In the genomic region with DNA sequence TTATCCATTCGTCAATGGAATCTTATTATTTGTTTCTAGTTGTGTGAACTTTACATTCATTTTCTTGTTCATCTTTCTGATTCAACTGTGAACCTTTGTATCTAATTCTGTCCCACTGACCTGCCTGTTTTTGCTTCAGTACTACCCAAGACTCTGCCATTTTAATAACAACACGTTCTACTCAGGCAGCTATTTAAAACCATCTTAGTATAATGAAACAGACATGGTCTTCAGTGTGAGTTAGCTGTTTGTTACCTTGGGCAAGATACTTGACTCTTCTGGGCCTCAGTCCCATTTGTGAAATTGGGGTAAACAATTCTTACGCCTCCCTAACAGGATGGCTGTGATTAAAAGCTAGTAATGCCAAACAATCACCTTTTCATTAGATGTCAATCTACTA, we compare ENCODE assay signal across 8 cellular contexts. TPM values are rescaled to one million over a fixed set of nuclear protein-coding genes. Genes with fewer than 3 reads are reported as not detected.
DNase-seq lines count a peak whose midpoint lies in the region; ATAC-seq and TF ChIP-seq lines count a peak whose summit lies in the region.

No MANE protein-coding gene starts in this region.

- peaks cover 7 to 34% (median 14%) of the 10 kb centered on the region in 4 donors for H3K4me1 Mint-ChIP-seq in naive thymus-derived CD8-positive, alpha-beta T cell
- peaks cover 9 to 20% of the 10 kb centered on the region in 2 donors for H3K4me1 Mint-ChIP-seq in effector memory CD8-positive, alpha-beta T cell (ENCODE audit: low read depth in 2 of 2)

- peak overlapping the region in 2 of 10 donors; percentile 87 to 90 for H3K4me3 Mint-ChIP-seq in naive thymus-derived CD8-positive, alpha-beta T cell
- no peak overlapping the region for H3K4me3 Mint-ChIP-seq in effector memory CD8-positive, alpha-beta T cell

- H3K27me3 Mint-ChIP-seq in naive thymus-derived CD8-positive, alpha-beta T cell = no peaks in the 10 kb centered on the region
- H3K27me3 Mint-ChIP-seq in effector memory CD8-positive, alpha-beta T cell = no peaks in the 10 kb centered on the region

- peaks cover 0 to 2% (median 0%) of the 10 kb centered on the region in 3 donors for H3K36me3 Mint-ChIP-seq in naive thymus-derived CD8-positive, alpha-beta T cell
- peaks cover 4% of the 10 kb centered on the region for H3K36me3 Mint-ChIP-seq in effector memory CD8-positive, alpha-beta T cell (ENCODE audit: insufficient read depth)

- H3K4me1 ChIP-seq in KMS-11 (ENCODE audit: low read depth, poor library complexity, severe bottlenecking) = peaks cover 46% of the 10 kb centered on the region

- H3K4me2 ChIP-seq in KMS-11 = peak overlapping the region; percentile 87

- H2AFZ ChIP-seq in KMS-11 (ENCODE audit: low read depth) = no peak overlapping the region

- no peaks in the 10 kb centered on the region for H3K36me3 ChIP-seq in BJ (ENCODE audit: control insufficient read depth, insufficient read depth, low read length)
- no peaks in the 10 kb centered on the region for H3K36me3 ChIP-seq in KMS-11 (ENCODE audit: insufficient read depth)

- peaks cover 35% of the 10 kb centered on the region for H4K20me1 ChIP-seq in KMS-11 (ENCODE audit: insufficient read depth)

- DNase-seq in BJ (ENCODE audit: low read depth) (no peak), choroid plexus epithelial cell (ENCODE audit: low read depth) (peak; percentile 11), midbrain (lab: John Stamatoyannopoulos, UW) (no peak), SIG-M5 treated with dmso at 0.1 percent for 504 hours (lab: John Stamatoyannopoulos, UW; ENCODE audit: unreplicated experiment) (no peak), cortex of kidney (lab: John Stamatoyannopoulos, UW) (no peak)
- no peak for DNase-seq in naive thymus-derived CD8-positive, alpha-beta T cell
- DNase-seq in effector memory CD8-positive, alpha-beta T cell = no peak

- CTCF ChIA-PET in BJ (lab: Yijun Ruan, JAX) = no interaction called here

- no peak for ATAC-seq in naive thymus-derived CD8-positive, alpha-beta T cell
- no peak for ATAC-seq in effector memory CD8-positive, alpha-beta T cell (replicated peaks)

- no peaks in the 10 kb centered on the region for H3K27me3 ChIP-seq in BJ (ENCODE audit: control insufficient read depth, insufficient read depth, low read length)
- no peaks in the 10 kb centered on the region for H3K27me3 ChIP-seq in KMS-11 (ENCODE audit: insufficient read depth, low read depth)

- no peak overlapping the region; the same call in 1 of the 2 replicates for H3K27ac ChIP-seq in KMS-11

- TF ChIP-seq CTCF in BJ (IDR thresholded peaks at IDR 0.05; ENCODE audit: insufficient read depth, low read depth, low read length) (no peak), KMS-11 (conservative IDR thresholded peaks at IDR 0.05; ENCODE audit: low read depth, low read length) (no peak), choroid plexus epithelial cell (conservative IDR thresholded peaks at IDR 0.05; ENCODE audit: low read depth, low read length) (no peak)

- H3K4me3 ChIP-seq in BJ (ENCODE audit: low read depth, low read length) = peak overlapping the region; percentile 79
- no peak overlapping the region for H3K4me3 ChIP-seq in KMS-11 (IDR thresholded peaks at IDR 0.05; ENCODE audit: insufficient read depth, low read depth, low read length)
- peak overlapping the region; percentile 69 for H3K4me3 ChIP-seq in choroid plexus epithelial cell (ENCODE audit: low read depth, low read length)

- H3K9me3 Mint-ChIP-seq in naive thymus-derived CD8-positive, alpha-beta T cell = peaks cover 0 to 4% (median 0%) of the 10 kb centered on the region in 9 donors
- H3K9me3 Mint-ChIP-seq in effector memory CD8-positive, alpha-beta T cell = no peaks in the 10 kb centered on the region

- POLR2A ChIA-PET in BJ (lab: Charles Lee) = no interaction called here
- POLR2A ChIA-PET in naive thymus-derived CD8-positive, alpha-beta T cell (lab: Charles Lee) = no interaction called here

- H3K9ac ChIP-seq in KMS-11 = peak overlapping the region; percentile 96; the same call in 1 of the 2 replicates

- H3K27ac Mint-ChIP-seq in naive thymus-derived CD8-positive, alpha-beta T cell = peak overlapping the region in 9 of 10 donors; percentile 15 to 92 (median 84)
- H3K27ac Mint-ChIP-seq in effector memory CD8-positive, alpha-beta T cell = peak overlapping the region in 1 of 2 donors; percentile 72

- H3K79me2 ChIP-seq in KMS-11 (ENCODE audit: insufficient read depth, low read depth) = peaks cover 61% of the 10 kb centered on the region

RNA-seq across cellular contexts. Expression of gene BTBD1, which starts 1.6 kb away (rescaled TPM):
- polyA plus RNA-seq in BJ (2011; rRNA removed) = 35.0 and 70.7 TPM in 2 replicates
- polyA minus RNA-seq in BJ (2011; rRNA and poly(A)+ RNA removed) = 25.9 and 33.7 TPM in 2 replicates
- total RNA-seq in naive thymus-derived CD8-positive, alpha-beta T cell = 10 to 100 TPM; 42.9 to 43.3 TPM
- 10 to 100 TPM; 36.0 to 40.6 (median 37.0) TPM for polyA plus RNA-seq in naive thymus-derived CD8-positive, alpha-beta T cell

RNA-seq across cellular contexts. Expression of gene TM6SF1, which starts 42.0 kb away (rescaled TPM):
- polyA plus RNA-seq in BJ (2011; rRNA removed) = 3.2 and 3.8 TPM in 2 replicates
- 0.72 and 0.81 TPM in 2 replicates for polyA minus RNA-seq in BJ (2011; rRNA and poly(A)+ RNA removed)
- total RNA-seq in naive thymus-derived CD8-positive, alpha-beta T cell = under 1 TPM; 0.34 to 0.58 TPM
- polyA plus RNA-seq in naive thymus-derived CD8-positive, alpha-beta T cell = under 1 TPM in 2 of 3 donors, not detected in 1; 0.13 to 0.68 TPM

RNA-seq across cellular contexts. Expression of gene C15orf40, which starts 54.0 kb away (rescaled TPM):
- 17.9 and 21.1 TPM in 2 replicates for polyA plus RNA-seq in BJ (2011; rRNA removed)
- 5.7 and 9.3 TPM in 2 replicates for polyA minus RNA-seq in BJ (2011; rRNA and poly(A)+ RNA removed)
- 10 to 100 TPM; 48.4 to 49.9 TPM for total RNA-seq in naive thymus-derived CD8-positive, alpha-beta T cell
- 10 to 100 TPM; 56.2 to 87.5 (median 67.8) TPM for polyA plus RNA-seq in naive thymus-derived CD8-positive, alpha-beta T cell
